In the genomic region with DNA sequence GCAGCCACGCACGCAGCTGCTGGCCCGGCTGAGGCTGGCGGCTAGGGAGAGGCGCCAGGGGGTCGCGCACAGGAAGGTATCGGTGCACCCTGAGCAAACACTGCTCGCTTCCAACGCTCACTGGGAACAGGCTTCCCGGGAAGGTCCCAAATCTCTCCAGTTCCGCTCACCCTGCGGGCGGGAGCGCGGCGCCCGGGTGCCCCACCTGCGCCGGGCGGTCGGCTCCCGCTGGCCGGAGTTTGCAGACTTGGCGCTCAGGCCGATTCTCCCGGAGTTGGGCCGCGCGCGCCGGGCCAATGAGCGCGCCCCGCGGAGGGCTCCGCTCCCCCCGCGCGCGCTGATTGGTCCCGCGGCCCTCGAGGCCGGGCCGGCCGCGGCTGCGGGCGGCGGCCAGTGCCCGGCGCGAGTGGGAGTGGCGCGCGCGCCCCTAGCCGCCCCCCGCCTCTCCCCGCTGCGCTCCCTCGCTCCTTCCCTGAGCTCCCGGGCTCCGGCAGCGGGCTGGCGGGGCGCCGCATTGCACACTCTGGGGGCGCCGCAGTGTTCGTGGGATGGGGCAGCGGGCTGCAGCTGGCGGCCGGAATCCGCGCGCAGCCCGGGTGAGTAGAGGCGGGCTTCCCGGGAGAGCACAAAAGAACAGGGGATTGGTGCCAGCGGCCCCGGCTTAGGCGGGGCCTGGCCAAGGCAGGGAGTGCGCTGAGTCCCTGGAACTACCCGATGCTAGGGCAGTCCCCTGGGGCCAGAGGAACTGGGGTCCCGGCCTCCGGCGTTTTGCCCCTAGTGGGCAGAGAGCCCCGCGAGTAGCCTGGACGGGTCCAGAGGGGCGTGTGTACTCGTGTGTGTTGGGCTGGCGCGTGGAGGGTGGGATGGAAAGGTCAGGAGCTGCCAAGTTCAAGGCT, we compare ENCODE assay signal across 8 cellular contexts. TPM values are rescaled to one million over a fixed set of nuclear protein-coding genes. Genes with fewer than 3 reads are reported as not detected.
DNase-seq lines count a peak whose midpoint lies in the region; ATAC-seq and TF ChIP-seq lines count a peak whose summit lies in the region.

A gene with protein sequence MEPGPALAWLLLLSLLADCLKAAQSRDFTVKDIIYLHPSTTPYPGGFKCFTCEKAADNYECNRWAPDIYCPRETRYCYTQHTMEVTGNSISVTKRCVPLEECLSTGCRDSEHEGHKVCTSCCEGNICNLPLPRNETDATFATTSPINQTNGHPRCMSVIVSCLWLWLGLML (plus strand): TSS at position 461 of the 896 bp plus-strand sequence. CDS start 107,122 bp downstream, outside the sequence.

- TF ChIP-seq POLR2A in lower leg skin (IDR thresholded peaks at IDR 0.05) = no peak

- ATAC-seq in GM21381 (IDR thresholded peaks at IDR 0.05; ENCODE audit: unreplicated experiment) (peak; percentile 83), Panc1 (peak; percentile 94)
- ATAC-seq in activated CD4-positive, CD25-positive, alpha-beta regulatory T cell treated with anti-CD3 and anti-CD28 coated beads, Interleukin-2, amount 50 U/mL, for 24 hours = no peak

- BruUV-seq in Panc1 (replicated peaks; lab: Mats Ljungman, UMichigan) = no TSS peak

- DNase-seq in DMS114 treated with DMSO at 0.1 percent for 48 hours (lab: John Stamatoyannopoulos, UW; ENCODE audit: unreplicated experiment) (peak; percentile 4), HPDE6-E6E7 (ENCODE audit: extremely low spot score) (peak; percentile 67), Panc1 (ENCODE audit: low read depth, low spot score) (no peak), dermis microvascular lymphatic vessel endothelial cell (ENCODE audit: low read depth in 2 of 2) (peak; percentile 54 to 81), lower leg skin (ENCODE audit: low spot score in 2 of 2) (peak in 1 of 2 donors; percentile 87)

- peak within 1 kb of the TSS; percentile 13 to 50 for H3K9ac ChIP-seq in stomach smooth muscle (ENCODE audit: low read length in 2 of 2)

- H3K4me1 ChIP-seq in Panc1 (ENCODE audit: control insufficient read depth, insufficient read depth, low read length) (no peaks in the 10 kb centered on the region; the same call in 1 of the 2 replicates), stomach smooth muscle (ENCODE audit: control insufficient read depth, insufficient read depth, low read length) (peaks cover 17% of the 10 kb centered on the region)

- H3K36me3 ChIP-seq in Panc1 (ENCODE audit: control insufficient read depth, insufficient read depth, low read length) (no peaks in the 10 kb centered on the region), stomach smooth muscle (ENCODE audit: control insufficient read depth in 2 of 2, insufficient read depth in 2 of 2, low read length in 2 of 2) (no peaks in the 10 kb centered on the region)

- no peaks in the 10 kb centered on the region for H3K9me3 ChIP-seq in Panc1 (ENCODE audit: control insufficient read depth, insufficient read depth, low read depth, low read length)
- H3K9me3 ChIP-seq in stomach smooth muscle (ENCODE audit: control insufficient read depth in 2 of 2, low read length in 2 of 2) = no peaks in the 10 kb centered on the region

- no peak within 1 kb of the TSS for H3K27ac ChIP-seq in Panc1 (ENCODE audit: low read length)
- no peak within 1 kb of the TSS for H3K27ac ChIP-seq in stomach smooth muscle (ENCODE audit: low read length)

- POLR2A ChIA-PET in Panc1 (lab: Charles Lee) = no interaction called here

- peak within 1 kb of the TSS; percentile 61 to 66 for H3K4me3 ChIP-seq in Panc1 (ENCODE audit: low read depth in 2 of 2, low read length in 2 of 2)
- H3K4me3 ChIP-seq in lower leg skin (ENCODE audit: low read depth, poor library complexity, severe bottlenecking) = peak within 1 kb of the TSS; percentile 47
- peak within 1 kb of the TSS; percentile 78 to 79 for H3K4me3 ChIP-seq in stomach smooth muscle (ENCODE audit: low read length in 2 of 2)

- CTCF ChIA-PET in Panc1 (lab: Charles Lee) = interaction anchor here (0.6 kb wide), 1 partner anchor 185 kb away, joined by 4 read pairs; no protein-coding TSS in a partner anchor

- H3K27me3 ChIP-seq in Panc1 (ENCODE audit: control insufficient read depth, insufficient read depth, low read length) (peaks cover 34% of the 10 kb centered on the region), stomach smooth muscle (ENCODE audit: control insufficient read depth in 1 of 2, insufficient read depth in 2 of 2, low read length in 2 of 2) (peaks cover 9 to 11% of the 10 kb centered on the region in 2 donors)

- TF ChIP-seq CTCF in Panc1 (IDR thresholded peaks at IDR 0.05) = no peak
- TF ChIP-seq CTCF in lower leg skin (IDR thresholded peaks at IDR 0.05) = no peak

- intact Hi-C loops in Panc1 (cut with micrococcal nuclease; ENCODE audit: unreplicated experiment) = no loop called here
- intact Hi-C loops in lower leg skin (cut with DNase I; ENCODE audit: low total_unique reads) = no loop called here

- WGBS in lower leg skin, 2 donors = 0 to 3% methylated on average over 29 to 32 of the region's 96 CpGs

- in situ Hi-C loops in Panc1 (cut with HindIII; ENCODE audit: low pct_unique_long_range_greater_than_20kb, low sequenced_read_pairs) = no loop called here

RNA-seq across cellular contexts. Expression of the gene that starts here (rescaled TPM):
- total RNA-seq in Panc1 (2021; ENCODE audit: unreplicated experiment) (0.31 TPM), dermis microvascular lymphatic vessel endothelial cell (7.8 and 13.3 TPM in 2 replicates), lower leg skin (1 to 10 TPM in 2 of 4 donors, under 1 TPM in 1, not detected in 1; 0.79 to 1.2 (median 1.1) TPM)
- 0.36 TPM for polyA plus RNA-seq in Panc1 (2012; ENCODE audit: insufficient read length)

Comparison
In these comparisons a context has a peak if more than half of its experiments do, and no peak if none do; other contexts are left out.
1. Peak in ATAC-seq and H3K4me3 ChIP-seq in Panc1; RNA of the gene not detected or under 1 TPM.